ENCODE assay signal across 8 cellular contexts in the genomic region with DNA sequence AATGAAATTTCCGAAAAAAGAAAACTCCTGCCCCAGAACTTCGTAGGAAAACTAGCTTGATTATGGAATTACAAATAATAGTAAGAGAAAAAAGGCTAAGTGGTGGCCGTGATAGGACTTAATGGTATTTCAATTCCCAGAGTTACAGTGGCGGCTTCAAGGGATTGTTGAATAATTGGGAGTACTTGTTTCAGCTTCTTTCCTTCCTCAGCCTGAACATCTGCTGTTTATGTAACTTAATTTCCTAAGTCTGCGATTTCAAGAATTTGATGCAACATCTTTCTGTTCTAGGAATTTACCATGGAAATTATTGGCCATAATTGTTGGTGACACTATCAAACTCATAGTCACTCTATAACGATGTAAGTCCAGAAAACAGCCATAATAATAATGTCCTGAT. TPM values are rescaled to one million over a fixed set of nuclear protein-coding genes. Genes with fewer than 3 reads are reported as not detected.
DNase-seq lines count a peak whose midpoint lies in the region; ATAC-seq, FAIRE-seq and TF ChIP-seq lines count a peak whose summit lies in the region.

No MANE protein-coding gene starts in this region.

- POLR2A ChIA-PET in activated B cell treated with CpG ODN at 0.5 μM for 24 hours (lab: Charles Lee) = interaction anchor here (0.6 kb wide), 1 partner anchor 150 kb away, joined by 3 read pairs; no protein-coding TSS in a partner anchor

- H3K27ac ChIP-seq in spleen = peak overlapping the region in 7 of 8 donors; percentile 98 to 100 (median 100)

- H3K9me3 ChIP-seq in spleen = no peaks in the 10 kb centered on the region

- TF ChIP-seq CTCF in activated B cell treated with CpG ODN at 0.5 μM for 24 hours (IDR thresholded peaks at IDR 0.05) = no peak
- no peak for TF ChIP-seq CTCF in spleen (IDR thresholded peaks at IDR 0.05 in 8 of 11, conservative IDR thresholded peaks at IDR 0.05 in 3 of 11)

- peaks cover 20 to 49% (median 45%) of the 10 kb centered on the region in 6 donors for H3K4me1 ChIP-seq in spleen

- H3K9me3 Mint-ChIP-seq in activated B cell treated with CpG ODN at 0.5 μM for 24 hours = no peaks in the 10 kb centered on the region

- TF ChIP-seq POLR2A in spleen (IDR thresholded peaks at IDR 0.05) = no peak

- WGBS in spleen, 5 donors = 11 to 19% (median 16%) methylated on average over 6 of the region's 6 CpGs

- peak overlapping the region; percentile 100 for H3K4me3 ChIP-seq in iPS-11a (ENCODE audit: low read depth, low read length)
- peak overlapping the region; percentile 71 to 96 (median 87) for H3K4me3 ChIP-seq in spleen

- FAIRE-seq in urothelium cell line (lab: Jason Lieb, UNC) = no peak

- DNase-seq in NCI-H2227 (lab: John Stamatoyannopoulos, UW; ENCODE audit: unreplicated experiment) = peak; percentile 10
- DNase-seq in NCI-H2227 treated with DMSO at 0.1 percent for 48 hours (lab: John Stamatoyannopoulos, UW) = no peak
- DNase-seq in activated B cell treated with CpG ODN at 0.5 μM for 24 hours = no peak
- no peak for DNase-seq in spleen
- DNase-seq in G401 (ENCODE audit: low spot score) = no peak
- DNase-seq in urothelium cell line (ENCODE audit: low spot score) = no peak

- H3K27ac Mint-ChIP-seq in activated B cell treated with CpG ODN at 0.5 μM for 24 hours = peak overlapping the region; percentile 93

- in situ Hi-C loops in G401 (cut with HindIII; ENCODE audit: low sequenced_read_pairs) = no loop called here

- ATAC-seq in activated B cell treated with CpG ODN at 0.5 μM for 24 hours (ENCODE audit: low read depth) = no peak
- ATAC-seq in HG03521 (IDR thresholded peaks at IDR 0.05; ENCODE audit: unreplicated experiment) = no peak

- H3K27me3 ChIP-seq in spleen (replicated peaks in 1 of 7) = no peaks in the 10 kb centered on the region

- H3K4me1 Mint-ChIP-seq in activated B cell treated with CpG ODN at 0.5 μM for 24 hours = peaks cover 39% of the 10 kb centered on the region

- intact Hi-C loops in activated B cell treated with CpG ODN at 0.5 μM for 24 hours (cut with micrococcal nuclease) (loop anchor here (1.0 to 10.0 kb wide), 4 partner anchors 74 to 439 kb away; a partner anchor contains a TSS), spleen (cut with DNase I; ENCODE audit: low total_unique reads) (no loop called here)

- H3K36me3 Mint-ChIP-seq in activated B cell treated with CpG ODN at 0.5 μM for 24 hours (ENCODE audit: low read depth) = peaks cover 14% of the 10 kb centered on the region

- CTCF ChIA-PET in activated B cell treated with CpG ODN at 0.5 μM for 24 hours (lab: Charles Lee) = interaction anchor here (0.9 kb wide), 1 partner anchor 43 kb away, joined by 4 read pairs; no protein-coding TSS in a partner anchor

- H3K27me3 Mint-ChIP-seq in activated B cell treated with CpG ODN at 0.5 μM for 24 hours = no peaks in the 10 kb centered on the region

- peaks cover 0 to 4% (median 0%) of the 10 kb centered on the region in 6 donors for H3K36me3 ChIP-seq in spleen

- peak overlapping the region; percentile 96 for H3K4me3 Mint-ChIP-seq in activated B cell treated with CpG ODN at 0.5 μM for 24 hours

RNA-seq across cellular contexts. Expression of a gene that starts 0.7 kb away (rescaled TPM):
- total RNA-seq in activated B cell treated with CpG ODN at 0.5 μM for 24 hours (25.5 and 29.9 TPM in 2 replicates), spleen (10 to 100 TPM; 28.4 to 49.8 (median 41.4) TPM)
- polyA plus RNA-seq in spleen = 1 to 10 TPM; 4.1 to 7.1 (median 5.2) TPM
- 32.7 and 34.7 TPM in 2 replicates for total RNA-seq in G401 (2014; rRNA removed; shearing (Covaris generic))
